12 cellular contexts compared by ENCODE assay signal in the genomic region with DNA sequence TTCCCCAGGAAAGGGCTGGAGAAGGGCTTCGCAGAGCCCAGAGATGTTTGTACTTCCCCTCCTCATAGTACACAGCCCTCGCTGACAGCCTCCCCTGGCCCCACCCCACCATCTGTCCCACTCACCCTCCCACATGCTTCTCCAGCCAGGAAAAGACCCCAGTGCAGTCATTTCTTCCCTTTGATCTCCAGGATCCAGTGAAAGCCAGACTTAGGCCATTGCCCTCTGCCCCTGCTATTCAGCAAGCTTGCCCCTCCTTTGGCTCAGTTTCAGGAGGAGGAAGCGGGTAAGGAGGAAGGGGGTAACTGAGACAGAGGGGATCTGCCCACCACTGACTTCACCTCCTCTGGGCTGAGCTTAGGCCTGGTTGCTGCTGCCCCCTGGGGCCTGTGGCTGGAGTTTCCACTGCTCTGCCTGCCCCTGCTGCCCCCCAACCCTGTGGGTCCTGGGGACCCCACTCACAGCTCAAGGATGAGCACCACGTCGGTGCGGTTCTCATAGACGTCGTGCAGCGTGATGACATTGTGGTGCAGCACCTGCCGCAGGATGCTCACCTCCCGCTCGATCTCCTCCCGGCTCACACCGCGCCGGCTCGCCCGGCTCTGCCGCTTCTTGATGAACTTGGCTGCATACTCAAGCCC.
DNase-seq lines count a peak whose midpoint lies in the region; ATAC-seq and TF ChIP-seq lines count a peak whose summit lies in the region.
"Had no signal": no experiment of that assay in that cellular context is flagged by ENCODE, and none has a peak within 500 bp of the region (broad histone marks: within the 10 kb centered on the region; RNA-seq: fewer than 3 reads in every experiment).

No MANE protein-coding gene starts in this region.

- H3K14ac ChIP-seq in H9 (ENCODE audit: insufficient read depth, low read length), result no peak overlapping the region

- H3K9ac ChIP-seq in H9 (ENCODE audit: extremely low read depth, insufficient read length, low read length), result no peak overlapping the region
- H3K9ac ChIP-seq: SK-N-SH had no signal

- H4K8ac ChIP-seq in H9 (replicated peaks; ENCODE audit: insufficient read length, low read depth, low read length), result no peak overlapping the region

- H3K79me2 ChIP-seq in H9 (ENCODE audit: insufficient read depth, low read length), result no peaks in the 10 kb centered on the region

- H4K20me1 ChIP-seq in H9 (ENCODE audit: control insufficient read depth, insufficient read depth, insufficient read length), result no peaks in the 10 kb centered on the region

- no peak for TF ChIP-seq POLR2A in testis (IDR thresholded peaks at IDR 0.05)

- H3K4me1 ChIP-seq in A673 (ENCODE audit: insufficient read depth, low read length, poor library complexity, severe bottlenecking), result peaks cover 5% of the 10 kb centered on the region
- no peaks in the 10 kb centered on the region for H3K4me1 ChIP-seq in H9 (ENCODE audit: insufficient read depth, low read length)
- H3K4me1 ChIP-seq in lung (ENCODE audit: control insufficient read depth in 2 of 2, insufficient read depth in 2 of 2, low read length in 2 of 2), result peaks cover 15 to 26% of the 10 kb centered on the region in 2 donors
- no peaks in the 10 kb centered on the region for H3K4me1 ChIP-seq in testis

- POLR2A ChIA-PET in A673 (lab: Charles Lee; ENCODE audit: low non-redundant PET) (no interaction called here), MCF 10A (lab: Yijun Ruan, JAX) (interaction anchor here (0.7 kb wide), 1 partner anchor 9 kb away, joined by 3 read pairs; no protein-coding TSS in a partner anchor)

- no peak overlapping the region for H2BK20ac ChIP-seq in H9 (ENCODE audit: low read depth, low read length, poor library complexity, severe bottlenecking)

- H3K27me3 Mint-ChIP-seq in H9 (ENCODE audit: low read depth), result no peaks in the 10 kb centered on the region; the same call in 1 of the 2 replicates
- no peaks in the 10 kb centered on the region for H3K27me3 Mint-ChIP-seq in MCF 10A (ENCODE audit: insufficient read depth, unreplicated experiment)
- H3K27me3 Mint-ChIP-seq: IgD-negative memory B cell had no signal

- H2AFZ ChIP-seq in H9 (ENCODE audit: low read length), result no peak overlapping the region

- H3K9me3 Mint-ChIP-seq in H9, result no peaks in the 10 kb centered on the region
- H3K9me3 Mint-ChIP-seq in MCF 10A (ENCODE audit: unreplicated experiment), result no peaks in the 10 kb centered on the region
- H3K9me3 Mint-ChIP-seq: IgD-negative memory B cell had no signal

- no peak overlapping the region for H4K91ac ChIP-seq in H9 (ENCODE audit: insufficient read length, low read depth, low read length)

- intact Hi-C loops in A673 (cut with micrococcal nuclease; ENCODE audit: unreplicated experiment) (no loop called here), testis (cut with DNase I; ENCODE audit: low total_unique reads) (no loop called here), MCF 10A (cut with micrococcal nuclease) (no loop called here)

- no peak overlapping the region for H3K27ac ChIP-seq in A673 (ENCODE audit: low read depth, low read length, poor library complexity, severe bottlenecking)
- no peak overlapping the region for H3K27ac ChIP-seq in H9 (ENCODE audit: insufficient read length, low read depth, low read length)
- H3K27ac ChIP-seq in lung (ENCODE audit: low read depth in 1 of 2, low read length in 1 of 2), result peak overlapping the region; percentile 86 to 89
- H3K27ac ChIP-seq in testis, result no peak overlapping the region
- H3K27ac ChIP-seq: thoracic aorta had no signal

- H3K56ac ChIP-seq in H9 (ENCODE audit: insufficient read length, low read depth, low read length), result no peak overlapping the region

- WGBS in H9 (ENCODE audit: extremely low coverage, insufficient read length, low lambda C conversion rate), result no CpG with 5 or more reads among the region's 19 CpGs
- WGBS in lung, 2 donors, result 82 to 87% methylated on average over 19 of the region's 19 CpGs
- WGBS in testis, 2 donors, result 92 to 94% methylated on average over 19 of the region's 19 CpGs

- DNase-seq in A673 (ENCODE audit: low spot score), result no peak
- peak; percentile 37 for DNase-seq in H9
- DNase-seq in astrocyte of the spinal cord (ENCODE audit: low read depth, low spot score), result no peak
- no peak for DNase-seq in lung (ENCODE audit: low spot score)
- no peak for DNase-seq in testis
- no peak for DNase-seq in HUDEP-2 (lab: John Stamatoyannopoulos, UW; ENCODE audit: unreplicated experiment in 76 of 76)
- DNase-seq in MCF 10A (ENCODE audit: unreplicated experiment), result no peak
- no peak for DNase-seq in COR-L47 (lab: John Stamatoyannopoulos, UW)
- DNase-seq: activated CD4-positive, alpha-beta T cell treated with anti-CD3 and anti-CD28 coated beads, Interleukin-2, amount 50 U/mL, for 4 hours; SK-N-SH had no signal

- no peak overlapping the region for H3K23ac ChIP-seq in H9 (ENCODE audit: insufficient read length, low read depth, low read length)

- BruUV-seq in A673 (replicated peaks; lab: Mats Ljungman, UMichigan), result no TSS peak
- BruUV-seq in MCF 10A (replicated peaks; lab: Mats Ljungman, UMichigan), result no TSS peak

- no peak overlapping the region for H3K4me3 ChIP-seq in A673 (ENCODE audit: low read depth, low read length, poor library complexity, severe bottlenecking)
- H3K4me3 ChIP-seq in astrocyte of the spinal cord (ENCODE audit: low read depth, low read length), result no peak overlapping the region
- H3K4me3 ChIP-seq in lung, result no peak overlapping the region
- no peak overlapping the region for H3K4me3 ChIP-seq in testis
- H3K4me3 ChIP-seq: thoracic aorta had no signal

- H3K36me3 Mint-ChIP-seq in H9 (ENCODE audit: insufficient read depth in 1 of 3, low read depth in 3 of 3) (no peaks in the 10 kb centered on the region), MCF 10A (ENCODE audit: insufficient read depth, unreplicated experiment) (no peaks in the 10 kb centered on the region)

- H3K4ac ChIP-seq in H9 (ENCODE audit: low read depth, low read length), result no peak overlapping the region

- CTCF ChIA-PET in A673 (lab: Charles Lee), result no interaction called here
- CTCF ChIA-PET in MCF 10A (lab: Yijun Ruan, JAX), result interaction anchor here (0.6 to 2.7 kb wide), 6 partner anchors 38 to 560 kb away, joined by 3 to 14 read pairs (median 3); no protein-coding TSS in a partner anchor

- H3K4me3 Mint-ChIP-seq in H9, result no peak overlapping the region
- H3K4me3 Mint-ChIP-seq in MCF 10A (ENCODE audit: unreplicated experiment), result no peak overlapping the region

- peak; percentile 27; the same call in 1 of the 2 replicates for TF ChIP-seq CTCF in A673 (conservative IDR thresholded peaks at IDR 0.05; ENCODE audit: low read depth, low read length)
- TF ChIP-seq CTCF in H9 (conservative IDR thresholded peaks at IDR 0.05), result peak; percentile 50
- TF ChIP-seq CTCF in astrocyte of the spinal cord (IDR thresholded peaks at IDR 0.05; ENCODE audit: low read depth, low read length), result peak; percentile 40
- no peak for TF ChIP-seq CTCF in lung (IDR thresholded peaks at IDR 0.05; ENCODE audit: control extremely low read depth, extremely low read depth)
- no peak for TF ChIP-seq CTCF in testis (IDR thresholded peaks at IDR 0.05)
- no peak for TF ChIP-seq CTCF in MCF 10A (IDR thresholded peaks at IDR 0.05; ENCODE audit: unreplicated experiment)

- H3T11ph ChIP-seq in H9 (ENCODE audit: low read length), result no peak overlapping the region

- H4K5ac ChIP-seq in H9 (ENCODE audit: insufficient read length, low read depth, low read length), result no peak overlapping the region

- H3K18ac ChIP-seq in H9 (ENCODE audit: insufficient read length, low read depth, low read length), result no peak overlapping the region

- no peaks in the 10 kb centered on the region for H3K27me3 ChIP-seq in A673 (replicated peaks; ENCODE audit: insufficient read depth, low read depth, low read length, poor library complexity)
- H3K27me3 ChIP-seq in H9 (ENCODE audit: insufficient read depth, low read length), result no peaks in the 10 kb centered on the region; the same call in 1 of the 2 replicates
- no peaks in the 10 kb centered on the region for H3K27me3 ChIP-seq in lung (ENCODE audit: control insufficient read depth, insufficient read depth)
- H3K27me3 ChIP-seq in testis, result no peaks in the 10 kb centered on the region

- H2BK12ac ChIP-seq in H9 (ENCODE audit: insufficient read length, low read depth, low read length), result no peak overlapping the region

- H3K36me3 ChIP-seq in A673 (ENCODE audit: insufficient read depth, low read length, poor library complexity, severe bottlenecking) (no peaks in the 10 kb centered on the region), lung (ENCODE audit: control insufficient read depth in 2 of 2, insufficient read depth in 2 of 2, low read length in 2 of 2) (peaks cover 0 to 5% of the 10 kb centered on the region in 2 donors), testis (ENCODE audit: low read depth, missing control alignments) (no peaks in the 10 kb centered on the region)
- H3K36me3 ChIP-seq: thoracic aorta had no signal

- H3K4me1 Mint-ChIP-seq in H9, result peaks cover 15 to 16% of the 10 kb centered on the region in 2 experiments
- H3K4me1 Mint-ChIP-seq in MCF 10A (ENCODE audit: insufficient read depth, unreplicated experiment), result no peaks in the 10 kb centered on the region

- H2BK15ac ChIP-seq in H9 (ENCODE audit: low read depth, low read length), result no peak overlapping the region

- in situ Hi-C loops in astrocyte of the spinal cord (cut with HindIII; ENCODE audit: low sequenced_read_pairs), result no loop called here

- no peak overlapping the region; a peak in 1 of 7 replicates for H3K27ac Mint-ChIP-seq in H9
- H3K27ac Mint-ChIP-seq in MCF 10A (ENCODE audit: low read depth, unreplicated experiment), result no peak overlapping the region
- H3K27ac Mint-ChIP-seq: IgD-negative memory B cell had no signal

- no peak overlapping the region for H2BK120ac ChIP-seq in H9 (ENCODE audit: low read depth, low read length, poor library complexity, severe bottlenecking)

- no peaks in the 10 kb centered on the region for H3K9me3 ChIP-seq in A673 (ENCODE audit: low read depth, low read length, poor library complexity, severe bottlenecking)
- no peaks in the 10 kb centered on the region for H3K9me3 ChIP-seq in H9 (ENCODE audit: control insufficient read depth, low read depth, low read length)
- H3K9me3 ChIP-seq in lung (ENCODE audit: control insufficient read depth in 2 of 2, insufficient read depth in 1 of 2, low read length in 1 of 2), result no peaks in the 10 kb centered on the region
- H3K9me3 ChIP-seq in testis, result no peaks in the 10 kb centered on the region
- H3K9me3 ChIP-seq: SK-N-SH, thoracic aorta had no signal

- H3K23me2 ChIP-seq in H9 (ENCODE audit: insufficient read length, low read depth, low read length, poor library complexity, severe bottlenecking), result no peaks in the 10 kb centered on the region

- no peak overlapping the region for H2BK5ac ChIP-seq in H9 (ENCODE audit: insufficient read length, low read length)

- no peak overlapping the region for H3K4me2 ChIP-seq in H9 (ENCODE audit: insufficient read depth, insufficient read length, low read length)
- H3K4me2 ChIP-seq: SK-N-SH had no signal

- no peak for ATAC-seq in lung (ENCODE audit: insufficient read depth, low FRiP score)

- no peaks in the 10 kb centered on the region for H3K79me1 ChIP-seq in H9 (ENCODE audit: insufficient read depth, low read depth, low read length, poor library complexity, severe bottlenecking)

- H2AK5ac ChIP-seq in H9 (ENCODE audit: insufficient read length, low read length), result no peak overlapping the region

Comparison
In these comparisons a context has a peak if more than half of its experiments do, and no peak if none do; other contexts are left out.
1. H3K27ac ChIP-seq: peak in lung (2 of 2); none in A673 (single experiment), H9 (single experiment) and testis (0 of 2).
2. CTCF ChIP-seq: peak in A673 (single experiment), H9 (single experiment) and astrocyte of the spinal cord (single experiment); none in lung (single experiment), testis (0 of 3) and MCF 10A (single experiment).